In genomic region chr5:35228304-35228703, GRCh38 we compare ENCODE assay signal across 19 cellular contexts. TPM values are rescaled to one million over a fixed set of nuclear protein-coding genes. Genes with fewer than 3 reads are reported as not detected.
DNase-seq lines count a peak whose midpoint lies in the region; ATAC-seq and TF ChIP-seq lines count a peak whose summit lies in the region.
"Had no signal": no experiment of that assay in that cellular context is flagged by ENCODE, and none has a peak within 500 bp of the region (broad histone marks: within the 10 kb centered on the region; RNA-seq: fewer than 3 reads in every experiment).

No MANE protein-coding gene starts in this region.

- no peaks in the 10 kb centered on the region for H3K27me3 ChIP-seq in breast epithelium
- no peaks in the 10 kb centered on the region for H3K27me3 ChIP-seq in liver (ENCODE audit: control insufficient read depth in 4 of 4, insufficient read depth in 4 of 4, low read length in 3 of 4)
- no peaks in the 10 kb centered on the region for H3K27me3 ChIP-seq in parathyroid adenoma (ENCODE audit: control insufficient read depth, insufficient read depth, low read length)
- no peaks in the 10 kb centered on the region for H3K27me3 ChIP-seq in vagina

- peaks cover 58% of the 10 kb centered on the region for H3K27me3 Mint-ChIP-seq in MCF 10A (ENCODE audit: insufficient read depth, unreplicated experiment)

- peak overlapping the region; percentile 85 for H3K4me2 ChIP-seq in parathyroid adenoma (ENCODE audit: low read length)

- H3K79me2 ChIP-seq in parathyroid adenoma: peaks cover 18% of the 10 kb centered on the region

- CTCF ChIA-PET in MCF 10A (lab: Yijun Ruan, JAX): interaction anchor here (0.6 to 5.5 kb wide), 7 partner anchors 19 to 1350 kb away, joined by 3 to 45 read pairs (median 4); no protein-coding TSS in a partner anchor

- TF ChIP-seq POLR2A in breast epithelium (IDR thresholded peaks at IDR 0.05) (no peak), vagina (IDR thresholded peaks at IDR 0.05) (no peak)

- POLR2A ChIA-PET in MCF 10A (lab: Yijun Ruan, JAX): interaction anchor here (0.6 kb wide), 1 partner anchor 744 kb away, joined by 3 read pairs; no protein-coding TSS in a partner anchor

- no peaks in the 10 kb centered on the region for H3K9me3 ChIP-seq in breast epithelium
- no peaks in the 10 kb centered on the region for H3K9me3 ChIP-seq in liver (ENCODE audit: control insufficient read depth in 4 of 4, low read length in 3 of 4)
- H3K9me3 ChIP-seq in parathyroid adenoma (ENCODE audit: control insufficient read depth, low read length): no peaks in the 10 kb centered on the region
- no peaks in the 10 kb centered on the region for H3K9me3 ChIP-seq in vagina

- H3K4me3 ChIP-seq in breast epithelium (peak overlapping the region in 2 of 3 donors; percentile 48 to 65), liver (ENCODE audit: low read depth in 1 of 3, low read length in 3 of 3) (no peak overlapping the region), parathyroid adenoma (ENCODE audit: low read depth, low read length) (peak overlapping the region; percentile 88), vagina (peak overlapping the region in 1 of 2 donors; percentile 52)
- H3K4me3 ChIP-seq: GM23248, K562 had no signal

- intact Hi-C loops in breast epithelium (cut with DNase I; ENCODE audit: low total_unique reads) (no loop called here), MCF 10A (cut with micrococcal nuclease) (loop anchor here (2.0 to 5.0 kb wide), 2 partner anchors 18 to 549 kb away; no protein-coding TSS in a partner anchor), vagina (cut with DNase I) (no loop called here)

- H3K36me3 ChIP-seq in breast epithelium (no peaks in the 10 kb centered on the region), liver (ENCODE audit: control insufficient read depth in 4 of 4, insufficient read depth in 3 of 4, low read depth in 1 of 4, low read length in 3 of 4) (no peaks in the 10 kb centered on the region), parathyroid adenoma (ENCODE audit: control insufficient read depth, insufficient read depth, low read length) (no peaks in the 10 kb centered on the region), vagina (no peaks in the 10 kb centered on the region)

- H3K4me1 ChIP-seq in breast epithelium (no peaks in the 10 kb centered on the region), liver (ENCODE audit: control insufficient read depth in 4 of 4, insufficient read depth in 4 of 4, low read length in 3 of 4) (peaks cover 2 to 19% (median 14%) of the 10 kb centered on the region in 4 donors), parathyroid adenoma (peaks cover 44% of the 10 kb centered on the region), vagina (peaks cover 37% of the 10 kb centered on the region)

- BruUV-seq in MCF 10A (replicated peaks; lab: Mats Ljungman, UMichigan): no TSS peak

- H3K27ac Mint-ChIP-seq in MCF 10A (ENCODE audit: low read depth, unreplicated experiment): no peak overlapping the region

- peaks cover 31% of the 10 kb centered on the region for H3K4me1 Mint-ChIP-seq in MCF 10A (ENCODE audit: insufficient read depth, unreplicated experiment)

- H3K4me3 Mint-ChIP-seq in MCF 10A (ENCODE audit: unreplicated experiment): no peak overlapping the region

- DNase-seq in breast epithelium (ENCODE audit: low spot score in 2 of 2): no peak
- no peak for DNase-seq in MCF 10A (ENCODE audit: unreplicated experiment)
- DNase-seq in vagina (ENCODE audit: extremely low spot score in 2 of 2): no peak
- DNase-seq in G401 (ENCODE audit: low spot score): no peak
- no peak for DNase-seq in DMS79 (lab: John Stamatoyannopoulos, UW)
- DNase-seq: AML-193, DMS79 treated with DMSO at 0.1 percent for 48 hours, GM23248, HCEC 1CT, NCI-H1694 treated with DMSO at 0.1 percent for 48 hours, NCI-H2227 treated with DMSO at 0.1 percent for 48 hours, NCI-H524, RPMI8226, SHP77 treated with DMSO at 0.1 percent for 48 hours had no signal

- no peaks in the 10 kb centered on the region for H3K9me3 Mint-ChIP-seq in MCF 10A (ENCODE audit: unreplicated experiment)

- WGBS in liver: 35% methylated on average over 2 of the region's 2 CpGs

- H3K9ac ChIP-seq in liver (ENCODE audit: low read depth in 1 of 2, low read length in 2 of 2): no peak overlapping the region
- H3K9ac ChIP-seq in parathyroid adenoma: peak overlapping the region; percentile 47
- H3K9ac ChIP-seq: GM23248 had no signal

- ATAC-seq in HG03469 (IDR thresholded peaks at IDR 0.05; ENCODE audit: unreplicated experiment): no peak
- ATAC-seq: K562 had no signal

- H3K27ac ChIP-seq in breast epithelium (no peak overlapping the region), liver (ENCODE audit: low read depth in 1 of 2, low read length in 2 of 2) (no peak overlapping the region), parathyroid adenoma (peak overlapping the region; percentile 92), vagina (peak overlapping the region; percentile 46)
- H3K27ac ChIP-seq: C4-2B, GM23248 had no signal

- TF ChIP-seq CTCF in breast epithelium (IDR thresholded peaks at IDR 0.05) (no peak), MCF 10A (IDR thresholded peaks at IDR 0.05; ENCODE audit: unreplicated experiment) (no peak), liver (IDR thresholded peaks at IDR 0.05; ENCODE audit: low read depth, low read length, missing input control) (no peak), parathyroid adenoma (IDR thresholded peaks at IDR 0.05) (no peak), vagina (IDR thresholded peaks at IDR 0.05) (no peak)

- H3K36me3 Mint-ChIP-seq in MCF 10A (ENCODE audit: insufficient read depth, unreplicated experiment): peaks cover 5% of the 10 kb centered on the region

- TF ChIP-seq RAD21 in liver (IDR thresholded peaks at IDR 0.05): no peak

- H2AFZ ChIP-seq in parathyroid adenoma: no peak overlapping the region
- H2AFZ ChIP-seq: GM23248 had no signal

- in situ Hi-C loops in G401 (cut with HindIII; ENCODE audit: low sequenced_read_pairs): no loop called here

TF ChIP-seq in liver, 16 proteins besides CTCF, POLR2A, EP300 and RAD21:
- peak; percentile 26 to 66 for TF ChIP-seq HNF4A (conservative IDR thresholded peaks at IDR 0.05)
- TF ChIP-seq REST (IDR thresholded peaks at IDR 0.05): no peak

RNA-seq across cellular contexts. Expression of gene PRLR, which starts 2.0 kb away (rescaled TPM):
- total RNA-seq in breast epithelium: 10 to 100 TPM in 2 of 3 donors, 1 to 10 TPM in 1; 2.6 to 78.0 (median 28.8) TPM
- 0.16 and 0.44 TPM in 2 replicates for total RNA-seq in MCF 10A (2022)
- 10 to 100 TPM; 24.8 to 44.5 TPM for total RNA-seq in liver
- 1 to 10 TPM; 3.5 to 3.8 TPM for polyA plus RNA-seq in liver
- total RNA-seq in vagina: 13.3 TPM
- total RNA-seq in G401 (2014; rRNA removed; shearing (Covaris generic)): not detected in 2 replicates
- polyA plus RNA-seq: K562 had no signal

Comparison
In these comparisons a context has a peak if more than half of its experiments do, and no peak if none do; other contexts are left out.
1. H3K27ac ChIP-seq: peak in parathyroid adenoma (single experiment) and vagina (single experiment); none in breast epithelium (0 of 2) and liver (0 of 2).
2. H3K4me3 ChIP-seq: peak in breast epithelium (2 of 3) and parathyroid adenoma (single experiment); none in liver (0 of 3).